In genomic region chr4:148072789-148073188, GRCh38 we compare ENCODE assay signal across 26 cellular contexts.
"Had no signal": no experiment of that assay in that cellular context is flagged by ENCODE, and none has a peak within 500 bp of the region (broad histone marks: within the 10 kb centered on the region; RNA-seq: fewer than 3 reads in every experiment).

No MANE protein-coding gene starts in this region.

- H3K27me3 Mint-ChIP-seq: naive thymus-derived CD8-positive, alpha-beta T cell; stimulated activated naive CD8-positive, alpha-beta T cell treated with anti-CD3 and anti-CD28 coated beads, Interleukin-15, Interleukin-2, amounts not matched to agents 100 ng/mL and 50 ng/mL, for 24 hours had no signal

- H3K4me3 ChIP-seq: heart right ventricle, hepatocyte, left lung, lower lobe of right lung, skin epidermis, suprapubic skin, thoracic aorta, tibial artery, upper lobe of right lung had no signal

- H3K27me3 ChIP-seq: heart right ventricle, hepatocyte, left lung, neutrophil, suprapubic skin, tibial artery, upper lobe of right lung had no signal

- H3K4me1 Mint-ChIP-seq: neural crest cell; stimulated activated effector memory CD8-positive, alpha-beta T cell treated with anti-CD3 and anti-CD28 coated beads, Interleukin-12 subunit alpha, Interleukin-12 subunit beta, amount 100 ng/mL, for 72 hours had no signal

- H3K9me3 ChIP-seq: thoracic aorta, upper lobe of right lung had no signal

- H3K27ac Mint-ChIP-seq: nephron; stimulated activated effector memory CD8-positive, alpha-beta T cell treated with anti-CD3 and anti-CD28 coated beads, Interleukin-12 subunit alpha, Interleukin-12 subunit beta, amount 100 ng/mL, for 72 hours; stimulated activated naive CD8-positive, alpha-beta T cell treated with anti-CD3 and anti-CD28 coated beads, Interleukin-15, Interleukin-2, amounts not matched to agents 100 ng/mL and 50 ng/mL, for 24 hours had no signal

- ATAC-seq: left lung; naive thymus-derived CD8-positive, alpha-beta T cell; sciatic nerve; stimulated activated effector memory CD8-positive, alpha-beta T cell treated with anti-CD3 and anti-CD28 coated beads, Interleukin-12 subunit alpha, Interleukin-12 subunit beta, amount 100 ng/mL, for 72 hours; upper lobe of right lung had no signal

- H3K4me3 Mint-ChIP-seq: naive thymus-derived CD8-positive, alpha-beta T cell; nephron; neural crest cell; stimulated activated effector memory CD8-positive, alpha-beta T cell treated with anti-CD3 and anti-CD28 coated beads, Interleukin-12 subunit alpha, Interleukin-12 subunit beta, amount 100 ng/mL, for 72 hours; stimulated activated naive CD8-positive, alpha-beta T cell treated with anti-CD3 and anti-CD28 coated beads, Interleukin-15, Interleukin-2, amounts not matched to agents 100 ng/mL and 50 ng/mL, for 24 hours had no signal

- H3K36me3 ChIP-seq: neutrophil had no signal

- H3K27ac ChIP-seq: hepatocyte, left lung, lower lobe of right lung, neutrophil, parathyroid adenoma, skin epidermis, suprapubic skin, thoracic aorta, tibial artery, upper lobe of right lung had no signal

- DNase-seq: heart right ventricle; left lung; lower lobe of right lung; mammary epithelial cell; mesenchymal stem cell; naive thymus-derived CD8-positive, alpha-beta T cell; occipital lobe; stimulated activated CD4-positive, alpha-beta T cell treated with anti-CD3 and anti-CD28 coated beads, Interleukin-12 subunit alpha, Interleukin-12 subunit beta, amount 100 ng/mL, for 4 hours; stimulated activated CD4-positive, alpha-beta T cell treated with anti-CD3 and anti-CD28 coated beads, Interleukin-15, amount 100 ng/mL, for 24 hours; stimulated activated CD4-positive, alpha-beta T cell treated with anti-CD3 and anti-CD28 coated beads, Interleukin-2, amount 100 ng/mL, for 24 hours; stimulated activated CD4-positive, alpha-beta T cell treated with anti-CD3 and anti-CD28 coated beads, Interleukin-4, amount 100 ng/mL, for 1 hour; stimulated activated naive CD4-positive, alpha-beta T cell; tibial artery; trophoblast cell; upper lobe of right lung had no signal

- H3K4me1 ChIP-seq: left lung, lower lobe of right lung, suprapubic skin, upper lobe of right lung had no signal
